9 cellular contexts compared by ENCODE assay signal in the genomic region with DNA sequence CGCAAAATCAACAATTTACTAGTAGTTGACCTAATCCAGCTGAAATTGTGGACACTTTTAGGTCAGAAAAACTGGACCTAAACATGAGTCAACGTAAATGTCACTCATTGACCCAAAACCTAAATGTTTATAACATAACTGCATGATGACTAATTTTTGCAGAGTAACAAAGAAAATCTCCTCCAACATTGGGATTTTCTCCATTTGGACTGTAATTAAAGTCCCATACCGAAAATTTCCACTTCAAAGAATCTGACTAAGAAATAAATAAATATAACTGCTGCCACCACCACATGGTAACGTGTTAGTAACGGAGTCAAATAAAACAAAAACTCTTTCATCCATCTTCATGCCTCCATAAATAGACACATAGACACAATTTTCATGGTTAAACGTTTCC. TPM values are rescaled to one million over a fixed set of nuclear protein-coding genes. Genes with fewer than 3 reads are reported as not detected.
A peak's percentile ranks its signal among the peaks of the same experiment; 100 is the strongest.
DNase-seq lines count a peak whose midpoint lies in the region; ATAC-seq and TF ChIP-seq lines count a peak whose summit lies in the region.
"Had no signal": no experiment of that assay in that cellular context is flagged by ENCODE, and none has a peak within 500 bp of the region (broad histone marks: within the 10 kb centered on the region; RNA-seq: fewer than 3 reads in every experiment).

No MANE protein-coding gene starts in this region.

- no peak overlapping the region for H3K14ac ChIP-seq in H9 (ENCODE audit: insufficient read depth, low read length)

- peaks cover 35 to 39% of the 10 kb centered on the region in 2 experiments for H3K4me1 Mint-ChIP-seq in H9

- 0 out of 2 replicates have a peak, but pooled peaks cover 8% of the 10 kb centered on the region for H3K4me1 ChIP-seq in H9 (ENCODE audit: insufficient read depth, low read length)
- H3K4me1 ChIP-seq in SJSA1 (replicated peaks) = peaks cover 9% of the 10 kb centered on the region
- peaks cover 40% of the 10 kb centered on the region for H3K4me1 ChIP-seq in psoas muscle

- H3K79me2 ChIP-seq in H9 (ENCODE audit: insufficient read depth, low read length) = peaks cover 36% of the 10 kb centered on the region; the same call in 1 of the 2 replicates

- no peak overlapping the region for H3K56ac ChIP-seq in H9 (ENCODE audit: insufficient read length, low read depth, low read length)

- H3K27me3 Mint-ChIP-seq in H9 (ENCODE audit: low read depth) = peaks cover 9% of the 10 kb centered on the region

- peak overlapping the region; percentile 97 to 99 for H3K4me3 Mint-ChIP-seq in H9

- ATAC-seq in psoas muscle = no peak
- no peak for ATAC-seq in HG02610 (IDR thresholded peaks at IDR 0.05; ENCODE audit: unreplicated experiment)
- ATAC-seq in GM18873 (IDR thresholded peaks at IDR 0.05; ENCODE audit: low FRiP score, unreplicated experiment) = no peak
- ATAC-seq in HG03159 (IDR thresholded peaks at IDR 0.05; ENCODE audit: unreplicated experiment) = no peak

- no peak overlapping the region for H2BK15ac ChIP-seq in H9 (ENCODE audit: low read depth, low read length)

- H4K8ac ChIP-seq in H9 (replicated peaks; ENCODE audit: insufficient read length, low read depth, low read length) = no peak overlapping the region

- H2BK12ac ChIP-seq in H9 (ENCODE audit: insufficient read length, low read depth, low read length) = no peak overlapping the region

- H2BK5ac ChIP-seq in H9 (ENCODE audit: insufficient read length, low read length) = no peak overlapping the region

- H3K4ac ChIP-seq in H9 (ENCODE audit: low read depth, low read length) = no peak overlapping the region

- H3K23me2 ChIP-seq in H9 (ENCODE audit: insufficient read length, low read depth, low read length, poor library complexity, severe bottlenecking) = peaks cover 7% of the 10 kb centered on the region

- H4K91ac ChIP-seq in H9 (ENCODE audit: insufficient read length, low read depth, low read length) = no peak overlapping the region

- no peak overlapping the region for H2AK5ac ChIP-seq in H9 (ENCODE audit: insufficient read length, low read length)

- no peak overlapping the region for H3K23ac ChIP-seq in H9 (ENCODE audit: insufficient read length, low read depth, low read length)

- no peak overlapping the region for H2BK20ac ChIP-seq in H9 (ENCODE audit: low read depth, low read length, poor library complexity, severe bottlenecking)

- H3K4me2 ChIP-seq in H9 (ENCODE audit: insufficient read depth, insufficient read length, low read length) = peak overlapping the region; percentile 52

- DNase-seq in H9 (no peak), SJSA1 (ENCODE audit: low read depth in 1 of 2, low spot score in 2 of 2) (peak in 1 of 2 experiments; percentile 70), fibroblast of pulmonary artery (ENCODE audit: low read depth) (peak; percentile 40), psoas muscle (no peak), OCI-M1 (lab: John Stamatoyannopoulos, UW) (no peak)
- DNase-seq: activated gamma-delta T cell had no signal

- H3K9ac ChIP-seq in H9 (ENCODE audit: extremely low read depth, insufficient read length, low read length) = no peak overlapping the region

- intact Hi-C loops in psoas muscle (cut with DNase I) = loop anchor here in 1 of 2 donors (5.0 kb wide), 1 partner anchor 42 kb away; no protein-coding TSS in a partner anchor

- H3K36me3 Mint-ChIP-seq in H9 (ENCODE audit: insufficient read depth in 1 of 3, low read depth in 3 of 3) = peaks cover 6 to 26% (median 9%) of the 10 kb centered on the region in 3 experiments

- no peak overlapping the region for H3K18ac ChIP-seq in H9 (ENCODE audit: insufficient read length, low read depth, low read length)

- no peak overlapping the region; a peak in 1 of 7 replicates for H3K27ac Mint-ChIP-seq in H9

- H3K27ac ChIP-seq in H9 (ENCODE audit: insufficient read length, low read depth, low read length) (no peak overlapping the region), SJSA1 (peak overlapping the region; percentile 66), psoas muscle (peak overlapping the region; percentile 96)

- no peak overlapping the region for H2AFZ ChIP-seq in H9 (ENCODE audit: low read length)

- no peak overlapping the region for H3T11ph ChIP-seq in H9 (ENCODE audit: low read length)

- H3K36me3 ChIP-seq in SJSA1 (no peaks in the 10 kb centered on the region), psoas muscle (ENCODE audit: insufficient read depth in 1 of 2, low read depth in 1 of 2) (no peaks in the 10 kb centered on the region)

- H3K27me3 ChIP-seq in H9 (ENCODE audit: insufficient read depth, low read length) (no peaks in the 10 kb centered on the region), SJSA1 (replicated peaks) (no peaks in the 10 kb centered on the region), psoas muscle (ENCODE audit: insufficient read depth in 3 of 3, low read length in 2 of 3) (no peaks in the 10 kb centered on the region)

- WGBS in H9 (ENCODE audit: extremely low coverage, insufficient read length, low lambda C conversion rate) = no CpG with 5 or more reads among the region's 6 CpGs
- 29 to 45% (median 34%) methylated on average over 6 of the region's 6 CpGs for WGBS in psoas muscle, 3 donors

- no peak overlapping the region for H2BK120ac ChIP-seq in H9 (ENCODE audit: low read depth, low read length, poor library complexity, severe bottlenecking)

- peaks cover 4 to 7% of the 10 kb centered on the region in 2 experiments; a peak in 3 of 5 replicates for H3K9me3 Mint-ChIP-seq in H9

- H3K4me3 ChIP-seq in SJSA1 (peak overlapping the region; percentile 57; the same call in 1 of the 2 replicates), fibroblast of pulmonary artery (replicated peaks; ENCODE audit: low read depth, low read length) (peak overlapping the region; percentile 75), psoas muscle (peak overlapping the region; percentile 83)

- no peaks in the 10 kb centered on the region for H3K9me3 ChIP-seq in H9 (ENCODE audit: control insufficient read depth, low read depth, low read length)
- no peaks in the 10 kb centered on the region for H3K9me3 ChIP-seq in SJSA1 (replicated peaks)
- no peaks in the 10 kb centered on the region for H3K9me3 ChIP-seq in psoas muscle

- H4K5ac ChIP-seq in H9 (ENCODE audit: insufficient read length, low read depth, low read length) = no peak overlapping the region

- TF ChIP-seq CTCF in H9 (conservative IDR thresholded peaks at IDR 0.05) (no peak), fibroblast of pulmonary artery (IDR thresholded peaks at IDR 0.05; ENCODE audit: low read length, missing control alignments) (no peak), psoas muscle (IDR thresholded peaks at IDR 0.05) (no peak)

- H4K20me1 ChIP-seq in H9 (ENCODE audit: control insufficient read depth, insufficient read depth, insufficient read length) = no peaks in the 10 kb centered on the region

- peaks cover 2% of the 10 kb centered on the region for H3K79me1 ChIP-seq in H9 (ENCODE audit: insufficient read depth, low read depth, low read length, poor library complexity, severe bottlenecking)

RNA-seq across cellular contexts. Expression of gene ADGRA3, which starts 1.9 kb away (rescaled TPM):
- total RNA-seq in H9 (2021) (54.4 and 56.5 TPM in 2 replicates), psoas muscle (10 to 100 TPM; 19.0 to 32.1 (median 23.2) TPM)
- 6.8 and 9.4 TPM in 2 replicates for total RNA-seq in SJSA1 (2014; rRNA removed; shearing (Covaris generic))
- polyA plus RNA-seq in psoas muscle = 10 to 100 TPM in 2 of 3 donors, 1 to 10 TPM in 1; 7.4 to 17.5 (median 16.9) TPM
